In genomic region chr6:116500969-116501433, GRCh38 we compare ENCODE assay signal across 1 cellular context.
TF ChIP-seq lines count a peak whose summit lies in the region.

No MANE protein-coding gene starts in this region.

TF ChIP-seq in WTC11, 78 proteins besides CTCF, POLR2A, EP300 and RAD21 (continued from another document):
- TF ChIP-seq E2F1 (CRISPR knock-in tag; IDR thresholded peaks at IDR 0.05), result no peak
- no peak for TF ChIP-seq ZSCAN18 (CRISPR knock-in tag; IDR thresholded peaks at IDR 0.05)
- TF ChIP-seq CDX4 (CRISPR knock-in tag; IDR thresholded peaks at IDR 0.05; ENCODE audit: borderline replicate concordance), result no peak
- TF ChIP-seq, protein P1, sequence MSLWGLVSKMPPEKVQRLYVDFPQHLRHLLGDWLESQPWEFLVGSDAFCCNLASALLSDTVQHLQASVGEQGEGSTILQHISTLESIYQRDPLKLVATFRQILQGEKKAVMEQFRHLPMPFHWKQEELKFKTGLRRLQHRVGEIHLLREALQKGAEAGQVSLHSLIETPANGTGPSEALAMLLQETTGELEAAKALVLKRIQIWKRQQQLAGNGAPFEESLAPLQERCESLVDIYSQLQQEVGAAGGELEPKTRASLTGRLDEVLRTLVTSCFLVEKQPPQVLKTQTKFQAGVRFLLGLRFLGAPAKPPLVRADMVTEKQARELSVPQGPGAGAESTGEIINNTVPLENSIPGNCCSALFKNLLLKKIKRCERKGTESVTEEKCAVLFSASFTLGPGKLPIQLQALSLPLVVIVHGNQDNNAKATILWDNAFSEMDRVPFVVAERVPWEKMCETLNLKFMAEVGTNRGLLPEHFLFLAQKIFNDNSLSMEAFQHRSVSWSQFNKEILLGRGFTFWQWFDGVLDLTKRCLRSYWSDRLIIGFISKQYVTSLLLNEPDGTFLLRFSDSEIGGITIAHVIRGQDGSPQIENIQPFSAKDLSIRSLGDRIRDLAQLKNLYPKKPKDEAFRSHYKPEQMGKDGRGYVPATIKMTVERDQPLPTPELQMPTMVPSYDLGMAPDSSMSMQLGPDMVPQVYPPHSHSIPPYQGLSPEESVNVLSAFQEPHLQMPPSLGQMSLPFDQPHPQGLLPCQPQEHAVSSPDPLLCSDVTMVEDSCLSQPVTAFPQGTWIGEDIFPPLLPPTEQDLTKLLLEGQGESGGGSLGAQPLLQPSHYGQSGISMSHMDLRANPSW (CRISPR knock-in tag; conservative IDR thresholded peaks at IDR 0.05; ENCODE audit: low read depth), result no peak
TF ChIP-seq in WTC11: peak in this region for 0.
